12 cellular contexts compared by ENCODE assay signal in the genomic region with DNA sequence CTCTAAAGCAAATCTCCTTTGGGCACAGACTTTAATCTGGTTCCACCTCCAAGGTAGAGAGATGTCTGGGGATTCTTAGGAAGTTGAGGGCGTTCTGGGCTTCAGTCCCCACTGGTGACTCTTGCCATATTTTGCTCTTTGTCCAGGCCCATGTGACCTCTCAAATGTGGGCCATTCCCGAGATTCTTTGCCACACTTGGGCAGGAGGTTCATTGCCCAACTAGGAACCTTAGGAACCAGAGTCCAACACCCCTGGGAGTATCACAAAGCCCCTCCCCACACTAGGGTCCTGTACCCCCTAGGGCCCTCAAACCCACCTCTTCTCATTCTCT. TPM values are rescaled to one million over a fixed set of nuclear protein-coding genes. Genes with fewer than 3 reads are reported as not detected.
"Had no signal": no experiment of that assay in that cellular context is flagged by ENCODE, and none has a peak within 500 bp of the region (broad histone marks: within the 10 kb centered on the region; RNA-seq: fewer than 3 reads in every experiment).

No MANE protein-coding gene starts in this region.

- H3K4me1 Mint-ChIP-seq: activated B cell treated with CpG ODN at 0.5 μM for 24 hours; activated naive CD4-positive, alpha-beta T cell treated with anti-CD3 and anti-CD28 coated beads, Interleukin-2, amount 50 U/mL, for 24 hours had no signal

- DNase-seq: activated B cell treated with CpG ODN at 0.5 μM for 24 hours had no signal

- H3K4me1 ChIP-seq: adrenal gland, gastroesophageal sphincter had no signal

- H3K27me3 ChIP-seq: adrenal gland, upper lobe of left lung had no signal

- H3K36me3 ChIP-seq: adrenal gland, gastroesophageal sphincter, left lung, upper lobe of left lung had no signal

- H3K36me3 Mint-ChIP-seq: activated naive CD4-positive, alpha-beta T cell treated with anti-CD3 and anti-CD28 coated beads, Interleukin-2, amount 50 U/mL, for 24 hours; naive thymus-derived CD4-positive, alpha-beta T cell had no signal

- H3K27ac ChIP-seq: adrenal gland, gastroesophageal sphincter, left lung, upper lobe of left lung had no signal

- H3K4me3 ChIP-seq: adrenal gland, gastroesophageal sphincter, left lung, mucosa of descending colon, upper lobe of left lung had no signal

- H3K9me3 Mint-ChIP-seq: activated B cell treated with CpG ODN at 0.5 μM for 24 hours; activated CD8-positive, alpha-beta T cell treated with anti-CD3 and anti-CD28 coated beads for 36 hours; activated naive CD4-positive, alpha-beta T cell treated with anti-CD3 and anti-CD28 coated beads, Interleukin-2, amount 50 U/mL, for 24 hours; activated T-cell treated with anti-CD3 and anti-CD28 coated beads, Interleukin-2, amount 50 U/mL, for 4 hours had no signal

- H3K9me3 ChIP-seq: adrenal gland, gastroesophageal sphincter, left lung, mucosa of descending colon, upper lobe of left lung had no signal

- H3K27ac Mint-ChIP-seq: activated B cell treated with CpG ODN at 0.5 μM for 24 hours; activated CD8-positive, alpha-beta T cell treated with anti-CD3 and anti-CD28 coated beads for 36 hours; activated naive CD4-positive, alpha-beta T cell treated with anti-CD3 and anti-CD28 coated beads, Interleukin-2, amount 50 U/mL, for 24 hours; naive thymus-derived CD4-positive, alpha-beta T cell had no signal

- H3K4me3 Mint-ChIP-seq: activated B cell treated with CpG ODN at 0.5 μM for 24 hours; activated CD8-positive, alpha-beta T cell treated with anti-CD3 and anti-CD28 coated beads for 36 hours; activated naive CD4-positive, alpha-beta T cell treated with anti-CD3 and anti-CD28 coated beads, Interleukin-2, amount 50 U/mL, for 24 hours; activated T-cell treated with anti-CD3 and anti-CD28 coated beads, Interleukin-2, amount 50 U/mL, for 4 hours; naive thymus-derived CD4-positive, alpha-beta T cell had no signal

RNA-seq across cellular contexts. Expression of a gene that starts 6.5 kb away (rescaled TPM):
- total RNA-seq: activated B cell treated with CpG ODN at 0.5 μM for 24 hours; activated CD8-positive, alpha-beta T cell treated with anti-CD3 and anti-CD28 coated beads for 36 hours; activated T-cell treated with anti-CD3 and anti-CD28 coated beads, Interleukin-2, amount 50 U/mL, for 4 hours; naive thymus-derived CD4-positive, alpha-beta T cell; T-helper 2 cell treated with Interferon-gamma antibody and Interleukin-4, amounts not matched to agents 100 ng/mL and 5 ng/mL, for 36 hours; upper lobe of left lung had no signal
- polyA plus RNA-seq: naive thymus-derived CD4-positive, alpha-beta T cell had no signal

RNA-seq across cellular contexts. Expression of a gene that starts 8.4 kb away (rescaled TPM):
- total RNA-seq: activated B cell treated with CpG ODN at 0.5 μM for 24 hours; activated CD8-positive, alpha-beta T cell treated with anti-CD3 and anti-CD28 coated beads for 36 hours; activated T-cell treated with anti-CD3 and anti-CD28 coated beads, Interleukin-2, amount 50 U/mL, for 4 hours; endothelial cell of umbilical vein; gastroesophageal sphincter; left lung; mucosa of descending colon; naive thymus-derived CD4-positive, alpha-beta T cell; T-helper 2 cell treated with Interferon-gamma antibody and Interleukin-4, amounts not matched to agents 100 ng/mL and 5 ng/mL, for 36 hours; upper lobe of left lung had no signal
- polyA plus RNA-seq: endothelial cell of umbilical vein; naive thymus-derived CD4-positive, alpha-beta T cell had no signal

RNA-seq across cellular contexts. Expression of a gene that starts 32.4 kb away (rescaled TPM):
- total RNA-seq: activated B cell treated with CpG ODN at 0.5 μM for 24 hours; activated CD8-positive, alpha-beta T cell treated with anti-CD3 and anti-CD28 coated beads for 36 hours; activated T-cell treated with anti-CD3 and anti-CD28 coated beads, Interleukin-2, amount 50 U/mL, for 4 hours; endothelial cell of umbilical vein; mucosa of descending colon; naive thymus-derived CD4-positive, alpha-beta T cell; T-helper 2 cell treated with Interferon-gamma antibody and Interleukin-4, amounts not matched to agents 100 ng/mL and 5 ng/mL, for 36 hours; upper lobe of left lung had no signal
- polyA plus RNA-seq: endothelial cell of umbilical vein; naive thymus-derived CD4-positive, alpha-beta T cell had no signal

RNA-seq across cellular contexts. Expression of a gene that starts 44.2 kb away (rescaled TPM):
- total RNA-seq: activated B cell treated with CpG ODN at 0.5 μM for 24 hours; activated CD8-positive, alpha-beta T cell treated with anti-CD3 and anti-CD28 coated beads for 36 hours; activated T-cell treated with anti-CD3 and anti-CD28 coated beads, Interleukin-2, amount 50 U/mL, for 4 hours; naive thymus-derived CD4-positive, alpha-beta T cell; T-helper 2 cell treated with Interferon-gamma antibody and Interleukin-4, amounts not matched to agents 100 ng/mL and 5 ng/mL, for 36 hours had no signal
- polyA plus RNA-seq: naive thymus-derived CD4-positive, alpha-beta T cell had no signal

RNA-seq across cellular contexts. Expression of a gene that starts 52.1 kb away (rescaled TPM):
- total RNA-seq: activated B cell treated with CpG ODN at 0.5 μM for 24 hours; activated CD8-positive, alpha-beta T cell treated with anti-CD3 and anti-CD28 coated beads for 36 hours; naive thymus-derived CD4-positive, alpha-beta T cell; T-helper 2 cell treated with Interferon-gamma antibody and Interleukin-4, amounts not matched to agents 100 ng/mL and 5 ng/mL, for 36 hours had no signal
- polyA plus RNA-seq: naive thymus-derived CD4-positive, alpha-beta T cell had no signal
